In genomic region chr12:84661732-84662326, GRCh38 we compare ENCODE assay signal across 22 cellular contexts.
DNase-seq lines count a peak whose midpoint lies in the region; ATAC-seq and TF ChIP-seq lines count a peak whose summit lies in the region.
"Had no signal": no experiment of that assay in that cellular context is flagged by ENCODE, and none has a peak within 500 bp of the region (broad histone marks: within the 10 kb centered on the region; RNA-seq: fewer than 3 reads in every experiment).

No MANE protein-coding gene starts in this region.

- in situ Hi-C loops in astrocyte of the spinal cord (cut with HindIII; ENCODE audit: low sequenced_read_pairs): no loop called here

- H3K4me3 Mint-ChIP-seq in HFFc6: no peak overlapping the region
- H3K4me3 Mint-ChIP-seq: activated CD4-positive, alpha-beta T cell treated with anti-CD3 and anti-CD28 coated beads, Interleukin-2, amount 10 ng/mL, durations not matched to agents 7 days and 5 days; immature natural killer cell; T-helper 1 cell treated with Interleukin-12 subunit alpha and Interleukin-12 subunit beta and Interleukin-4 antibody, amounts not matched to agents 30 μg/mL and 1 μg/mL, for 36 hours had no signal

- no peak overlapping the region for H3K4me3 ChIP-seq in astrocyte of the spinal cord (ENCODE audit: low read depth, low read length)
- H3K4me3 ChIP-seq in foreskin fibroblast (ENCODE audit: low read depth in 1 of 2, low read length in 2 of 2): no peak overlapping the region
- H3K4me3 ChIP-seq: BLaER1, heart right ventricle, K562, spleen had no signal

- peaks cover 3% of the 10 kb centered on the region; the same call in 1 of the 2 replicates for H3K9me3 Mint-ChIP-seq in HFFc6
- H3K9me3 Mint-ChIP-seq: activated CD4-positive, alpha-beta T cell treated with anti-CD3 and anti-CD28 coated beads, Interleukin-2, amount 10 ng/mL, durations not matched to agents 7 days and 5 days; T-helper 1 cell treated with Interleukin-12 subunit alpha and Interleukin-12 subunit beta and Interleukin-4 antibody, amounts not matched to agents 30 μg/mL and 1 μg/mL, for 36 hours had no signal

- peaks cover 10% of the 10 kb centered on the region for H3K4me1 Mint-ChIP-seq in HFFc6 (ENCODE audit: low read depth)
- H3K4me1 Mint-ChIP-seq: activated CD4-positive, alpha-beta T cell treated with anti-CD3 and anti-CD28 coated beads, Interleukin-2, amount 10 ng/mL, durations not matched to agents 7 days and 5 days; immature natural killer cell had no signal

- H3K36me3 Mint-ChIP-seq in HFFc6 (ENCODE audit: low read depth): no peaks in the 10 kb centered on the region
- H3K36me3 Mint-ChIP-seq: immature natural killer cell had no signal

- DNase-seq in A172 (ENCODE audit: low spot score): peak; percentile 21
- DNase-seq in HFFc6: peak; percentile 27
- DNase-seq in astrocyte of the spinal cord (ENCODE audit: low read depth, low spot score): peak; percentile 43
- DNase-seq in foreskin fibroblast: peak; percentile 50 to 76
- DNase-seq in DMS53 treated with DMSO at 0.1 percent for 48 hours (lab: John Stamatoyannopoulos, UW; ENCODE audit: unreplicated experiment): no peak
- no peak for DNase-seq in islet precursor cell
- no peak for DNase-seq in GM19240 (ENCODE audit: insufficient read length, low spot score)
- DNase-seq: 8988T; activated CD4-positive, alpha-beta T cell treated with anti-CD3 and anti-CD28 coated beads, Interleukin-2, amount 10 ng/mL, durations not matched to agents 7 days and 5 days; activated CD8-positive, alpha-beta memory T cell treated with anti-CD3 and anti-CD28 coated beads, Interleukin-2, amount 50 U/mL, for 48 hours; activated effector memory CD4-positive, alpha-beta T cell treated with Interleukin-2 at 50 U/mL for 16 hours; caudate nucleus; erythroblast; heart right ventricle; immature natural killer cell; left ventricle myocardium superior; NCI-H2171 treated with DMSO at 0.1 percent for 48 hours; spleen had no signal

- TF ChIP-seq CTCF in HFFc6 (IDR thresholded peaks at IDR 0.05) (no peak), astrocyte of the spinal cord (IDR thresholded peaks at IDR 0.05; ENCODE audit: low read depth, low read length) (no peak), foreskin fibroblast (IDR thresholded peaks at IDR 0.05; ENCODE audit: low read depth, low read length) (no peak)

- peak overlapping the region; percentile 72 for H3K27ac Mint-ChIP-seq in HFFc6
- H3K27ac Mint-ChIP-seq: activated CD4-positive, alpha-beta T cell treated with anti-CD3 and anti-CD28 coated beads, Interleukin-2, amount 10 ng/mL, durations not matched to agents 7 days and 5 days; immature natural killer cell; T-helper 1 cell treated with Interleukin-12 subunit alpha and Interleukin-12 subunit beta and Interleukin-4 antibody, amounts not matched to agents 30 μg/mL and 1 μg/mL, for 36 hours had no signal

- ATAC-seq in GM18870 (IDR thresholded peaks at IDR 0.05; ENCODE audit: unreplicated experiment): no peak
- ATAC-seq: heart right ventricle, K562, left ventricle myocardium superior had no signal

- no peaks in the 10 kb centered on the region for H3K27me3 Mint-ChIP-seq in HFFc6 (ENCODE audit: insufficient read depth)
- H3K27me3 Mint-ChIP-seq: activated CD4-positive, alpha-beta T cell treated with anti-CD3 and anti-CD28 coated beads, Interleukin-2, amount 10 ng/mL, durations not matched to agents 7 days and 5 days had no signal

Comparison
In these comparisons a context has a peak if more than half of its experiments do, and no peak if none do; other contexts are left out.
1. DNase-seq: peak in A172 (single experiment), HFFc6 (single experiment), astrocyte of the spinal cord (single experiment) and foreskin fibroblast (2 of 2); none in DMS53 treated with DMSO at 0.1 percent for 48 hours (single experiment), islet precursor cell (single experiment) and GM19240 (single experiment).